13 cellular contexts compared by ENCODE assay signal in genomic region chr1:180199018-180199417, GRCh38. TPM values are rescaled to one million over a fixed set of nuclear protein-coding genes. Genes with fewer than 3 reads are reported as not detected.
DNase-seq lines count a peak whose midpoint lies in the region.
"Had no signal": no experiment of that assay in that cellular context is flagged by ENCODE, and none has a peak within 500 bp of the region (broad histone marks: within the 10 kb centered on the region; RNA-seq: fewer than 3 reads in every experiment).

No MANE protein-coding gene starts in this region.

- H3K27ac ChIP-seq in BLaER1 (peak overlapping the region; percentile 48; the same call in 1 of the 2 replicates), neuronal stem cell (replicated peaks; ENCODE audit: low read length) (no peak overlapping the region)
- H3K27ac ChIP-seq: C4-2B, HL-60 had no signal

- no peak overlapping the region for H2BK15ac ChIP-seq in neuronal stem cell (ENCODE audit: low read length)

- DNase-seq in H7 (peak; percentile 51), NCI-H82 treated with DMSO at 0.1 percent for 48 hours (lab: John Stamatoyannopoulos, UW; ENCODE audit: unreplicated experiment) (peak; percentile 28), neuronal stem cell (ENCODE audit: low spot score) (no peak), COR-L47 (lab: John Stamatoyannopoulos, UW) (no peak), mesenteric fat pad (ENCODE audit: low spot score) (no peak), DMS53 (lab: John Stamatoyannopoulos, UW) (no peak)
- DNase-seq: ACHN; Caco-2; CD8-positive, alpha-beta T cell; KBM-7 had no signal

- H2BK12ac ChIP-seq in neuronal stem cell (ENCODE audit: low read length) = no peak overlapping the region

- H3K4ac ChIP-seq in neuronal stem cell (ENCODE audit: low read length) = no peak overlapping the region

- H3K9me3 ChIP-seq in BLaER1 (no peaks in the 10 kb centered on the region), neuronal stem cell (replicated peaks in 1 of 2; ENCODE audit: control insufficient read depth in 2 of 2, insufficient read depth in 1 of 2, low read depth in 1 of 2, low read length in 2 of 2) (no peaks in the 10 kb centered on the region)
- H3K9me3 ChIP-seq: Caco-2 had no signal

- H2AK5ac ChIP-seq in neuronal stem cell (ENCODE audit: low read depth, low read length) = peak overlapping the region; percentile 70

- H3K14ac ChIP-seq in neuronal stem cell (ENCODE audit: low read length) = no peak overlapping the region

- H3K27me3 ChIP-seq in BLaER1 (no peaks in the 10 kb centered on the region), H7 (ENCODE audit: control insufficient read depth, insufficient read depth, low read length) (peaks cover under 1% of the 10 kb centered on the region; the same call in 1 of the 2 replicates), neuronal stem cell (ENCODE audit: control insufficient read depth in 3 of 3, insufficient read depth in 3 of 3, low read depth in 1 of 3, low read length in 3 of 3) (no peaks in the 10 kb centered on the region)

- no peak overlapping the region for H2BK5ac ChIP-seq in neuronal stem cell (ENCODE audit: low read length)

- H3K9ac ChIP-seq in BLaER1 (no peak overlapping the region), neuronal stem cell (ENCODE audit: low read depth, low read length, poor library complexity) (no peak overlapping the region)

- no peak overlapping the region for H3K23ac ChIP-seq in neuronal stem cell (ENCODE audit: low read depth, low read length, poor library complexity)

- H3K18ac ChIP-seq in neuronal stem cell (ENCODE audit: low read length) = no peak overlapping the region

- H3K4me2 ChIP-seq in BLaER1 (peak overlapping the region; percentile 51), neuronal stem cell (ENCODE audit: insufficient read depth, low read length, poor library complexity, severe bottlenecking) (no peak overlapping the region)

- no peak overlapping the region for H4K8ac ChIP-seq in neuronal stem cell (ENCODE audit: low read depth, low read length)

- H2AFZ ChIP-seq in neuronal stem cell (ENCODE audit: low read length) = no peak overlapping the region

- no peaks in the 10 kb centered on the region for H4K20me1 ChIP-seq in BLaER1

- H4K91ac ChIP-seq in neuronal stem cell (ENCODE audit: low read depth, low read length, poor library complexity) = no peak overlapping the region

- H3K4me1 ChIP-seq in BLaER1 = peaks cover 58% of the 10 kb centered on the region
- H3K4me1 ChIP-seq in neuronal stem cell (ENCODE audit: control insufficient read depth in 2 of 2, insufficient read depth in 1 of 2, low read depth in 1 of 2, low read length in 2 of 2) = peaks cover 0 to 12% of the 10 kb centered on the region in 2 donors

- no peaks in the 10 kb centered on the region for H3K79me1 ChIP-seq in neuronal stem cell (ENCODE audit: low read depth, low read length)

- WGBS in neuronal stem cell (ENCODE audit: extremely low coverage in 2 of 2, insufficient read length in 2 of 2, insufficient replicate concordance in 1 of 2), 2 donors = no CpG with 5 or more reads among the region's 12 CpGs

- H3K4me3 ChIP-seq in BLaER1 (no peak overlapping the region), H7 (ENCODE audit: insufficient read depth, low read depth, low read length) (no peak overlapping the region), neuronal stem cell (ENCODE audit: low read length in 2 of 2) (no peak overlapping the region)

- no peak overlapping the region for H2BK120ac ChIP-seq in neuronal stem cell (ENCODE audit: low read depth, low read length)

- H3K36me3 ChIP-seq in BLaER1 = peaks cover 29% of the 10 kb centered on the region
- peaks cover 3% of the 10 kb centered on the region for H3K36me3 ChIP-seq in H7 (replicated peaks; ENCODE audit: control insufficient read depth, insufficient read depth, low read length)
- H3K36me3 ChIP-seq in neuronal stem cell (replicated peaks in 1 of 2; ENCODE audit: control insufficient read depth in 2 of 2, insufficient read depth in 2 of 2, low read length in 2 of 2) = peaks cover 7% of the 10 kb centered on the region in 2 donors

RNA-seq across cellular contexts. Expression of gene LHX4, which starts 31.0 kb away (rescaled TPM):
- total RNA-seq in H7 (2014; rRNA removed; shearing (Covaris generic)) = 1.1 and 2.7 TPM in 2 replicates
- 0.06 TPM for polyA plus RNA-seq in neuronal stem cell (2013, experiment 1 of 2)
- polyA plus RNA-seq in neuronal stem cell (2013, experiment 2 of 2) = 0.08 TPM
- 0.06 TPM for total RNA-seq in mesenteric fat pad

RNA-seq across cellular contexts. Expression of gene QSOX1, which starts 44.3 kb away (rescaled TPM):
- 133 and 136 TPM in 2 replicates for total RNA-seq in H7 (2014; rRNA removed; shearing (Covaris generic))
- 31.6 TPM for polyA plus RNA-seq in neuronal stem cell (2013, experiment 1 of 2)
- 30.8 TPM for polyA plus RNA-seq in neuronal stem cell (2013, experiment 2 of 2)
- total RNA-seq in mesenteric fat pad = 104 TPM

Comparison
In these comparisons a context has a peak if more than half of its experiments do, and no peak if none do; other contexts are left out.
1. DNase-seq: peak in H7 (single experiment) and NCI-H82 treated with DMSO at 0.1 percent for 48 hours (single experiment); none in neuronal stem cell (single experiment), COR-L47 (single experiment), mesenteric fat pad (single experiment) and DMS53 (single experiment).